In genomic region chr1:36834586-36834985, GRCh38 we compare ENCODE assay signal across 15 cellular contexts.
A peak's percentile ranks its signal among the peaks of the same experiment; 100 is the strongest.
DNase-seq lines count a peak whose midpoint lies in the region; TF ChIP-seq lines count a peak whose summit lies in the region.
"Had no signal": no experiment of that assay in that cellular context is flagged by ENCODE, and none has a peak within 500 bp of the region (broad histone marks: within the 10 kb centered on the region; RNA-seq: fewer than 3 reads in every experiment).

No MANE protein-coding gene starts in this region.

- no peak overlapping the region for H3K56ac ChIP-seq in mesendoderm (ENCODE audit: low read length)

- in situ Hi-C loops in T47D (cut with HindIII; ENCODE audit: low pct_unique_long_range_greater_than_20kb, low sequenced_read_pairs), result no loop called here
- in situ Hi-C loops in mammary epithelial cell (cut with MboI; ENCODE audit: low sequenced_read_pairs in 2 of 2), result no loop called here

- no peaks in the 10 kb centered on the region for H3K9me3 ChIP-seq in mammary epithelial cell (replicated peaks; ENCODE audit: insufficient read depth, low read length)
- H3K9me3 ChIP-seq in hepatocyte (ENCODE audit: low read depth), result no peaks in the 10 kb centered on the region
- H3K9me3 ChIP-seq: BLaER1 treated with 17β-estradiol and CSF1 and Interleukin-3, amounts not matched to agents 10 nM and 100 nM; HAP-1 had no signal

- no peaks in the 10 kb centered on the region for H4K20me1 ChIP-seq in mammary epithelial cell (ENCODE audit: insufficient read depth, low read length)
- no peaks in the 10 kb centered on the region for H4K20me1 ChIP-seq in hepatocyte (ENCODE audit: insufficient read depth, poor library complexity, severe bottlenecking)
- H4K20me1 ChIP-seq: BLaER1 treated with 17β-estradiol and CSF1 and Interleukin-3, amounts not matched to agents 10 nM and 100 nM had no signal

- H3K36me3 ChIP-seq in mammary epithelial cell (ENCODE audit: insufficient read depth, low read length) (no peaks in the 10 kb centered on the region), mesendoderm (ENCODE audit: control insufficient read depth, insufficient read depth, low read length) (no peaks in the 10 kb centered on the region), hepatocyte (replicated peaks; ENCODE audit: insufficient read depth, low read depth) (no peaks in the 10 kb centered on the region)
- H3K36me3 ChIP-seq: BLaER1 treated with 17β-estradiol and CSF1 and Interleukin-3, amounts not matched to agents 10 nM and 100 nM; HAP-1 had no signal

- no peak overlapping the region for H3K23ac ChIP-seq in mesendoderm (ENCODE audit: low read length)

- H3K9ac ChIP-seq in mammary epithelial cell (ENCODE audit: insufficient read depth, low read length) (no peak overlapping the region), mesendoderm (ENCODE audit: low read length) (no peak overlapping the region)
- H3K9ac ChIP-seq: BLaER1 treated with 17β-estradiol and CSF1 and Interleukin-3, amounts not matched to agents 10 nM and 100 nM; GM23248 had no signal

- DNase-seq in T47D (ENCODE audit: low read depth in 1 of 2, low spot score in 1 of 2), result peak; percentile 14 to 51
- DNase-seq in mammary epithelial cell, result no peak
- DNase-seq in mesendoderm, result peak; percentile 58
- no peak for DNase-seq in NOMO-1 treated with DMSO at 0.1 percent for 48 hours (lab: John Stamatoyannopoulos, UW; ENCODE audit: unreplicated experiment)
- DNase-seq in NCI-H2029 (lab: John Stamatoyannopoulos, UW), result no peak
- no peak for DNase-seq in hepatocyte (ENCODE audit: low spot score)
- DNase-seq: Calu3; CD8-positive, alpha-beta T cell; DMS79 treated with DMSO at 0.1 percent for 48 hours; GM23248 had no signal

- TF ChIP-seq CTCF in mammary epithelial cell (conservative IDR thresholded peaks at IDR 0.05 in 1 of 2, IDR thresholded peaks at IDR 0.05 in 1 of 2; ENCODE audit: extremely low read depth in 1 of 2, insufficient read depth in 1 of 2, low read depth in 1 of 2, low read length in 2 of 2) (no peak), brain (conservative IDR thresholded peaks at IDR 0.05) (no peak), hepatocyte (IDR thresholded peaks at IDR 0.05; ENCODE audit: poor library complexity) (no peak)

- H4K8ac ChIP-seq in mesendoderm (ENCODE audit: low read depth, low read length), result no peak overlapping the region

- H3K9me2 ChIP-seq in hepatocyte (replicated peaks; ENCODE audit: insufficient read depth), result no peaks in the 10 kb centered on the region

- H3K36me3 Mint-ChIP-seq in brain, result no peaks in the 10 kb centered on the region
- H3K36me3 Mint-ChIP-seq: CD8-positive, alpha-beta T cell had no signal

- H3K4me3 Mint-ChIP-seq in brain, result no peak overlapping the region
- H3K4me3 Mint-ChIP-seq: B cell; CD8-positive, alpha-beta T cell had no signal

- H3K27ac ChIP-seq in mammary epithelial cell (ENCODE audit: insufficient read depth, low read depth, low read length), result no peak overlapping the region
- no peak overlapping the region for H3K27ac ChIP-seq in mesendoderm (ENCODE audit: low read depth, low read length)
- no peak overlapping the region for H3K27ac ChIP-seq in hepatocyte
- H3K27ac ChIP-seq: BLaER1 treated with 17β-estradiol and CSF1 and Interleukin-3, amounts not matched to agents 10 nM and 100 nM; GM23248; HL-60 had no signal

- 40% methylated on average over 3 of the region's 5 CpGs for WGBS in mammary epithelial cell (ENCODE audit: low coverage, missing lambda C conversion rate)
- no CpG with 5 or more reads among the region's 5 CpGs for WGBS in mesendoderm (ENCODE audit: extremely low coverage, insufficient coverage, low lambda C conversion rate)
- 71% methylated on average over 5 of the region's 5 CpGs for WGBS in hepatocyte (ENCODE audit: low lambda C conversion rate, missing lambda C conversion rate)

- no peak overlapping the region for H2AK5ac ChIP-seq in mesendoderm (ENCODE audit: low read length)

- H3K4ac ChIP-seq in mesendoderm (ENCODE audit: low read depth, low read length), result no peak overlapping the region

- peaks cover 79% of the 10 kb centered on the region for H3K4me1 Mint-ChIP-seq in brain
- H3K4me1 Mint-ChIP-seq: B cell had no signal

- no peaks in the 10 kb centered on the region for H3K27me3 ChIP-seq in mammary epithelial cell (ENCODE audit: insufficient read depth, low read length)
- H3K27me3 ChIP-seq in mesendoderm (ENCODE audit: insufficient read depth, low read length, poor library complexity), result no peaks in the 10 kb centered on the region
- H3K27me3 ChIP-seq in hepatocyte, result peaks cover 9% of the 10 kb centered on the region

- no peaks in the 10 kb centered on the region for H3K9me3 Mint-ChIP-seq in brain
- H3K9me3 Mint-ChIP-seq: CD8-positive, alpha-beta T cell had no signal

- H3K4me2 ChIP-seq in mammary epithelial cell (ENCODE audit: insufficient read depth, low read depth, low read length), result no peak overlapping the region
- no peak overlapping the region for H3K4me2 ChIP-seq in mesendoderm (ENCODE audit: low read length)
- H3K4me2 ChIP-seq in hepatocyte, result no peak overlapping the region
- H3K4me2 ChIP-seq: BLaER1 treated with 17β-estradiol and CSF1 and Interleukin-3, amounts not matched to agents 10 nM and 100 nM had no signal

- H4K5ac ChIP-seq in mesendoderm (ENCODE audit: low read length), result no peak overlapping the region

- H2AFZ ChIP-seq in mammary epithelial cell (ENCODE audit: low read depth, low read length) (no peak overlapping the region), hepatocyte (no peak overlapping the region)
- H2AFZ ChIP-seq: GM23248 had no signal

- dilution Hi-C loops in mammary epithelial cell (cut with HindIII; ENCODE audit: low sequenced_read_pairs), result no loop called here

- H3K79me2 ChIP-seq in mammary epithelial cell (ENCODE audit: insufficient read depth, low read length) (no peaks in the 10 kb centered on the region), mesendoderm (ENCODE audit: control insufficient read depth, insufficient read depth, low read length) (no peaks in the 10 kb centered on the region), hepatocyte (no peaks in the 10 kb centered on the region)

- no peak overlapping the region for H2BK15ac ChIP-seq in mesendoderm (replicated peaks; ENCODE audit: low read depth)

- no peak overlapping the region for H2BK120ac ChIP-seq in mesendoderm (ENCODE audit: low read depth, low read length)

- H3K79me1 ChIP-seq in mesendoderm (ENCODE audit: low read length), result no peaks in the 10 kb centered on the region

- no peaks in the 10 kb centered on the region for H3K4me1 ChIP-seq in mammary epithelial cell (ENCODE audit: insufficient read depth, low read length)
- H3K4me1 ChIP-seq in mesendoderm (ENCODE audit: control insufficient read depth, low read depth, low read length), result no peaks in the 10 kb centered on the region
- no peaks in the 10 kb centered on the region for H3K4me1 ChIP-seq in hepatocyte (ENCODE audit: insufficient read depth)
- H3K4me1 ChIP-seq: HAP-1 had no signal

- CTCF ChIA-PET in mammary epithelial cell (lab: Charles Lee; ENCODE audit: low non-redundant PET), result no interaction called here

- H3K4me3 ChIP-seq in mammary epithelial cell (replicated peaks in 1 of 3; ENCODE audit: insufficient read depth in 1 of 3, low read depth in 2 of 3, low read length in 3 of 3) (no peak overlapping the region), mesendoderm (ENCODE audit: low read length) (no peak overlapping the region), hepatocyte (no peak overlapping the region)
- H3K4me3 ChIP-seq: BLaER1 treated with 17β-estradiol and CSF1 and Interleukin-3, amounts not matched to agents 10 nM and 100 nM; GM23248; HAP-1 had no signal

- no TSS peak for BruUV-seq in mammary epithelial cell (replicated peaks; lab: Mats Ljungman, UMichigan)

- peaks cover 8% of the 10 kb centered on the region for H3K27me3 Mint-ChIP-seq in brain

- intact Hi-C loops in mammary epithelial cell (cut with micrococcal nuclease), result no loop called here

- peak overlapping the region in 3 of 5 experiments; percentile 30 to 65 (median 35) for H3K27ac Mint-ChIP-seq in brain
- H3K27ac Mint-ChIP-seq: B cell; CD8-positive, alpha-beta T cell had no signal

- no peak overlapping the region for H3K18ac ChIP-seq in mesendoderm (ENCODE audit: low read length)

- H2BK5ac ChIP-seq in mesendoderm (ENCODE audit: low read length), result no peak overlapping the region

Comparison
In these comparisons a context has a peak if more than half of its experiments do, and no peak if none do; other contexts are left out.
1. DNase-seq: peak in T47D (2 of 2) and mesendoderm (single experiment); none in mammary epithelial cell (single experiment), NOMO-1 treated with DMSO at 0.1 percent for 48 hours (single experiment), NCI-H2029 (single experiment) and hepatocyte (single experiment).